ENCODE assay signal across 8 cellular contexts in the genomic region with DNA sequence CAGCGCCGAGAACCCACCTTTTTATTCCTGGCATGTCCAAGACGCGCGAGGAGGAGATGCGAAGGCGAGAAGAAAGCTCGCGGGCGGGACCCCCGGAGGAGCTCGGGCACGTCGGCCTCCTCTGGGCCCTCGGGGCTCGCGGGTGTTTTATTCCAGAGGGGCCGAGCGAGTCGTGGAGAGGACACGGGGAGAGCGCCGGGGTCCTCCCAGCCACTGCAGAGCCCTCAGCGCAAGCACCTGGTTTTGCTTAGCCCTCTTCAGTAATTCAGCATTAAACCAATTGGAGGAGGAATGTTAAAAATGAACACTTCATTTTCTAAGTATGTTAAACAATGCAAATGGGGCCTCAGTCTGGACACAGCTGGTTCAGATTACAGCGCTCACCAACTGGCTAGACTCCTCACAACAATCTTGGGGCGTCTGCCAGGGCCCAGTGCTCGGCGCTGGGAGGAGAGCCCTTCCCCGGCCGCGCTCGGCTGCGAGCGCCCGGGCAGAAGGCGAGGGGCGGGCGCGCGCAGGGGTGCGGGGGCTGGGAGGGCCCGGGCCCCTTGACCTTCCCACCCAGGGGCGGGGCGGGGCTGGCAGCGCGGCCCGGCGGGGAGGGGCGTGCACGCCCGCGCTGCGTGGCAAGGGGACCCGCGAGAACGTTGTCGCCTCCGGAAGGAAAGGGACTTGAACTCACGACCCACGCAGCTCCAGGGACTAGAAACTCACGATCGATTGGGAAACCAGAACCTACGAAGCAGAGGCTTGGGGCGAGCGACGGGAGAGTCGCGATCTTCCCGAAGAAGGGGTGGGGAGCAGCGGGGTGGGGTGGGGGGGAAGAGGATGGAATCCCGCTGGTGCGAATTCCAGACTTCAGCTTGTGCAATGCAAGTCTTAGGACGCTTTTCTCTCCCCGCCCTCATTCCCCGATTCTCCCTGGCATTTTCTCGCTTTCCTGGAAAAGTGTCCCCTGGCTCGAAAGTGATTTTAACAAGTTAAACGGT. TPM values are rescaled to one million over a fixed set of nuclear protein-coding genes. Genes with fewer than 3 reads are reported as not detected.
DNase-seq lines count a peak whose midpoint lies in the region; ATAC-seq and TF ChIP-seq lines count a peak whose summit lies in the region.

A gene with protein sequence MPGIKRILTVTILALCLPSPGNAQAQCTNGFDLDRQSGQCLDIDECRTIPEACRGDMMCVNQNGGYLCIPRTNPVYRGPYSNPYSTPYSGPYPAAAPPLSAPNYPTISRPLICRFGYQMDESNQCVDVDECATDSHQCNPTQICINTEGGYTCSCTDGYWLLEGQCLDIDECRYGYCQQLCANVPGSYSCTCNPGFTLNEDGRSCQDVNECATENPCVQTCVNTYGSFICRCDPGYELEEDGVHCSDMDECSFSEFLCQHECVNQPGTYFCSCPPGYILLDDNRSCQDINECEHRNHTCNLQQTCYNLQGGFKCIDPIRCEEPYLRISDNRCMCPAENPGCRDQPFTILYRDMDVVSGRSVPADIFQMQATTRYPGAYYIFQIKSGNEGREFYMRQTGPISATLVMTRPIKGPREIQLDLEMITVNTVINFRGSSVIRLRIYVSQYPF (minus strand): TSS at position 499 of the 989 bp plus-strand sequence. CDS start 465 bp downstream, at position 34.

- H3K27ac Mint-ChIP-seq in activated CD4-positive, alpha-beta T cell treated with anti-CD3 and anti-CD28 coated beads for 36 hours: peak within 1 kb of the TSS; percentile 69
- no peak within 1 kb of the TSS for H3K27ac Mint-ChIP-seq in stimulated activated memory B cell treated with anti-CD40 and anti-IgM and Interleukin-4, amounts not matched to agents 10 μg/mL and 1 μg/mL and 100 μg/mL, for 72 hours

- peaks cover 10% of the 10 kb centered on the region for H3K4me1 Mint-ChIP-seq in activated CD4-positive, alpha-beta T cell treated with anti-CD3 and anti-CD28 coated beads for 36 hours
- H3K4me1 Mint-ChIP-seq in stimulated activated memory B cell treated with anti-CD40 and anti-IgM and Interleukin-4, amounts not matched to agents 10 μg/mL and 1 μg/mL and 100 μg/mL, for 72 hours: peaks cover 12% of the 10 kb centered on the region

- no peaks in the 10 kb centered on the region for H3K36me3 Mint-ChIP-seq in activated CD4-positive, alpha-beta T cell treated with anti-CD3 and anti-CD28 coated beads for 36 hours (ENCODE audit: low read depth)
- H3K36me3 Mint-ChIP-seq in stimulated activated memory B cell treated with anti-CD40 and anti-IgM and Interleukin-4, amounts not matched to agents 10 μg/mL and 1 μg/mL and 100 μg/mL, for 72 hours: no peaks in the 10 kb centered on the region

- no peak for TF ChIP-seq POLR2A in erythroblast (IDR thresholded peaks at IDR 0.05; ENCODE audit: low read length)

- H3K27me3 Mint-ChIP-seq in activated CD4-positive, alpha-beta T cell treated with anti-CD3 and anti-CD28 coated beads for 36 hours: peaks cover 29% of the 10 kb centered on the region
- H3K27me3 Mint-ChIP-seq in stimulated activated memory B cell treated with anti-CD40 and anti-IgM and Interleukin-4, amounts not matched to agents 10 μg/mL and 1 μg/mL and 100 μg/mL, for 72 hours: peaks cover 64% of the 10 kb centered on the region

- POLR2A ChIA-PET in activated CD4-positive, alpha-beta T cell treated with anti-CD3 and anti-CD28 coated beads for 36 hours (lab: Charles Lee): no interaction called here

- intact Hi-C loops in activated CD4-positive, alpha-beta T cell treated with anti-CD3 and anti-CD28 coated beads for 36 hours (cut with DNase I, micrococcal nuclease): loop anchor here (1.0 to 5.0 kb wide), 2 partner anchors 50 kb away; no protein-coding TSS in a partner anchor

- ATAC-seq in activated CD4-positive, alpha-beta T cell treated with anti-CD3 and anti-CD28 coated beads for 36 hours: peak; percentile 69
- ATAC-seq in stimulated activated memory B cell treated with anti-CD40 and anti-IgM and Interleukin-4, amounts not matched to agents 10 μg/mL and 1 μg/mL and 100 μg/mL, for 72 hours: peak; percentile 54
- ATAC-seq in GM21367 (IDR thresholded peaks at IDR 0.05; ENCODE audit: unreplicated experiment): no peak

- H3K9me3 Mint-ChIP-seq in activated CD4-positive, alpha-beta T cell treated with anti-CD3 and anti-CD28 coated beads for 36 hours (ENCODE audit: low read depth): no peaks in the 10 kb centered on the region
- H3K9me3 Mint-ChIP-seq in stimulated activated memory B cell treated with anti-CD40 and anti-IgM and Interleukin-4, amounts not matched to agents 10 μg/mL and 1 μg/mL and 100 μg/mL, for 72 hours: no peaks in the 10 kb centered on the region

- DNase-seq in activated CD4-positive, alpha-beta T cell treated with anti-CD3 and anti-CD28 coated beads for 36 hours: peak; percentile 54
- no peak for DNase-seq in activated CD4-positive, alpha-beta T cell treated with anti-CD3 and anti-CD28 coated beads for 1 hour
- peak; percentile 41 for DNase-seq in activated CD8-positive, alpha-beta memory T cell treated with anti-CD3 and anti-CD28 coated beads, Interleukin-2, amount 50 U/mL, for 4 hours
- DNase-seq in erythroblast (lab: John Stamatoyannopoulos, UW) (peak; percentile 22 to 23), midbrain (lab: John Stamatoyannopoulos, UW) (peak; percentile 6), NCI-H187 treated with DMSO at 0.1 percent for 48 hours (lab: John Stamatoyannopoulos, UW) (no peak)

- peak within 1 kb of the TSS; percentile 70 for H3K4me3 Mint-ChIP-seq in activated CD4-positive, alpha-beta T cell treated with anti-CD3 and anti-CD28 coated beads for 36 hours
- peak within 1 kb of the TSS; percentile 78 for H3K4me3 Mint-ChIP-seq in stimulated activated memory B cell treated with anti-CD40 and anti-IgM and Interleukin-4, amounts not matched to agents 10 μg/mL and 1 μg/mL and 100 μg/mL, for 72 hours

- CTCF ChIA-PET in activated CD4-positive, alpha-beta T cell treated with anti-CD3 and anti-CD28 coated beads for 36 hours (lab: Charles Lee): interaction anchor here (0.6 to 1.2 kb wide), 5 partner anchors 8 to 773 kb away, joined by 3 read pairs; no protein-coding TSS in a partner anchor

RNA-seq across cellular contexts. Expression of the gene that starts here (rescaled TPM):
- total RNA-seq in activated CD4-positive, alpha-beta T cell treated with anti-CD3 and anti-CD28 coated beads for 36 hours: 1 to 10 TPM; 3.0 to 4.7 TPM

Comparison
In these comparisons a context has a peak if more than half of its experiments do, and no peak if none do; other contexts are left out.
1. DNase-seq: peak in activated CD4-positive, alpha-beta T cell treated with anti-CD3 and anti-CD28 coated beads for 36 hours (single experiment), activated CD8-positive, alpha-beta memory T cell treated with anti-CD3 and anti-CD28 coated beads, Interleukin-2, amount 50 U/mL, for 4 hours (single experiment), erythroblast (2 of 2) and midbrain (single experiment); none in activated CD4-positive, alpha-beta T cell treated with anti-CD3 and anti-CD28 coated beads for 1 hour (single experiment) and NCI-H187 treated with DMSO at 0.1 percent for 48 hours (single experiment).